In the genomic region with DNA sequence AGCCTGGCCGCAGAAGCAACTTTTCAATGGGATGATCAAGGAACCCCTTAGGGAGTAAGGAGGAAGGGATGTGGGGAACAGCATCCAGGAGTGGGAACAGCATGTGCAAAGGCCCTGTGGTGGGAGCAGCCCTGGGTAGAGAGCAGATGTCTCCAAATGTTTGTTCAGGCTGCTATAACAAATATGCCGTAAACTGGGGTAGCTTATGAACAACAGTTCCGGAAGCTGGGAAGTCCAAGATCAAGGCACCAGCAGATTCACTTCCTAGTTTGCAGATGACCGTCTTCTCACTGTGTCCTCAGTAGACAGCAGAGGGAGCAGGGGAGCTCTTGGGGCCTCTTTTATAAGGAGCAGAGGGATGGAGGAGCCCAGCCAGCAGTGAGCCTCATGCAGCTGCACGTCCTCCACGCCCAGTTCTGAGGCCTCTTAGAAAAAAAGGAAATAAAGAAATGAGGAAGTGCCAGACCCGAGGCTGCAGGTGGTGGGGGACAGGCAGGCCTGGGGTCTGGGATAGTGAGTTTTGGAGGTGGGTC, we compare ENCODE assay signal across 9 cellular contexts. TPM values are rescaled to one million over a fixed set of nuclear protein-coding genes. Genes with fewer than 3 reads are reported as not detected.
A peak's percentile ranks its signal among the peaks of the same experiment; 100 is the strongest.
DNase-seq lines count a peak whose midpoint lies in the region; ATAC-seq, FAIRE-seq and TF ChIP-seq lines count a peak whose summit lies in the region.
"Had no signal": no experiment of that assay in that cellular context is flagged by ENCODE, and none has a peak within 500 bp of the region (broad histone marks: within the 10 kb centered on the region; RNA-seq: fewer than 3 reads in every experiment).

No MANE protein-coding gene starts in this region.

- no peaks in the 10 kb centered on the region for H3K4me1 ChIP-seq in tibial artery

- POLR2A ChIA-PET in activated B cell treated with CpG ODN at 0.5 μM for 24 hours (lab: Charles Lee) = interaction anchor here (0.6 to 2.8 kb wide), 7 partner anchors 8 to 122 kb away, joined by 3 to 12 read pairs (median 5); a partner anchor contains a TSS

- no peaks in the 10 kb centered on the region for H3K36me3 ChIP-seq in tibial artery

- CTCF ChIA-PET in activated B cell treated with CpG ODN at 0.5 μM for 24 hours (lab: Charles Lee) = interaction anchor here (1.0 to 2.2 kb wide), 6 partner anchors 10 to 122 kb away, joined by 3 to 12 read pairs (median 4); no protein-coding TSS in a partner anchor

- TF ChIP-seq POLR2A in H54 (IDR thresholded peaks at IDR 0.05; ENCODE audit: low read depth, low read length) = no peak

- TF ChIP-seq CTCF in LNCaP clone FGC (IDR thresholded peaks at IDR 0.05; ENCODE audit: control insufficient read depth, extremely low read depth, insufficient read depth) (peak; percentile 17; the same call in 1 of the 2 replicates), activated B cell treated with CpG ODN at 0.5 μM for 24 hours (IDR thresholded peaks at IDR 0.05) (no peak), tibial artery (IDR thresholded peaks at IDR 0.05) (no peak)

- peaks cover 0 to 37% of the 10 kb centered on the region in 2 donors for H3K27me3 ChIP-seq in tibial artery

- FAIRE-seq in G401.6 (lab: Jason Lieb, UNC) (peak; percentile 78), H54 (lab: Jason Lieb, UNC) (no peak)

- peak; percentile 74 for ATAC-seq in activated B cell treated with CpG ODN at 0.5 μM for 24 hours (ENCODE audit: low read depth)
- ATAC-seq in GM19467 (IDR thresholded peaks at IDR 0.05; ENCODE audit: unreplicated experiment) = no peak
- ATAC-seq: T-cell had no signal

- H3K9me3 Mint-ChIP-seq in activated B cell treated with CpG ODN at 0.5 μM for 24 hours = no peaks in the 10 kb centered on the region
- H3K9me3 Mint-ChIP-seq: T-cell had no signal

- H3K4me3 ChIP-seq in LNCaP clone FGC (ENCODE audit: low read depth, low read length) (no peak overlapping the region), tibial artery (no peak overlapping the region)

- DNase-seq in LNCaP clone FGC (ENCODE audit: low read depth) (no peak), activated B cell treated with CpG ODN at 0.5 μM for 24 hours (peak; percentile 50), hippocampal formation (lab: John Stamatoyannopoulos, UW) (peak; percentile 29 to 37), tibial artery (peak; percentile 77 to 79), HuH-7.5 (ENCODE audit: low spot score) (no peak), H54 (ENCODE audit: insufficient read length, low spot score) (no peak)

- no peaks in the 10 kb centered on the region for H3K36me3 Mint-ChIP-seq in activated B cell treated with CpG ODN at 0.5 μM for 24 hours (ENCODE audit: low read depth)
- H3K36me3 Mint-ChIP-seq: T-cell had no signal

- intact Hi-C loops in activated B cell treated with CpG ODN at 0.5 μM for 24 hours (cut with micrococcal nuclease) (loop anchor here (1.0 kb wide), 3 partner anchors 9 to 13 kb away; no protein-coding TSS in a partner anchor), tibial artery (cut with DNase I; ENCODE audit: low total_unique reads) (loop anchor here (10.0 kb wide), 1 partner anchor 137 kb away; no protein-coding TSS in a partner anchor)

- no peaks in the 10 kb centered on the region for H3K27me3 Mint-ChIP-seq in activated B cell treated with CpG ODN at 0.5 μM for 24 hours

- H3K4me1 Mint-ChIP-seq in activated B cell treated with CpG ODN at 0.5 μM for 24 hours = peaks cover 52% of the 10 kb centered on the region

- H3K9me3 ChIP-seq in tibial artery = no peaks in the 10 kb centered on the region

- peak overlapping the region; percentile 88 for H3K27ac Mint-ChIP-seq in activated B cell treated with CpG ODN at 0.5 μM for 24 hours
- H3K27ac Mint-ChIP-seq: T-cell had no signal

- peak overlapping the region; percentile 70 for H3K4me3 Mint-ChIP-seq in activated B cell treated with CpG ODN at 0.5 μM for 24 hours
- H3K4me3 Mint-ChIP-seq: T-cell had no signal

- no peak overlapping the region for H3K27ac ChIP-seq in tibial artery

RNA-seq across cellular contexts. Expression of a gene that starts 4.2 kb away (rescaled TPM):
- total RNA-seq in activated B cell treated with CpG ODN at 0.5 μM for 24 hours = 0.47 and 0.88 TPM in 2 replicates

RNA-seq across cellular contexts. Expression of a gene that starts 15.7 kb away (rescaled TPM):
- not detected in 2 replicates for total RNA-seq in activated B cell treated with CpG ODN at 0.5 μM for 24 hours

RNA-seq across cellular contexts. Expression of a gene that starts 17.6 kb away (rescaled TPM):
- 28.5 and 36.6 TPM in 2 replicates for total RNA-seq in activated B cell treated with CpG ODN at 0.5 μM for 24 hours

RNA-seq across cellular contexts. Expression of a gene that starts 36.3 kb away (rescaled TPM):
- 5.1 and 6.3 TPM in 2 replicates for total RNA-seq in activated B cell treated with CpG ODN at 0.5 μM for 24 hours

Comparison
In these comparisons a context has a peak if more than half of its experiments do, and no peak if none do; other contexts are left out.
1. DNase-seq: peak in activated B cell treated with CpG ODN at 0.5 μM for 24 hours (single experiment), hippocampal formation (2 of 2) and tibial artery (2 of 2); none in LNCaP clone FGC (single experiment), HuH-7.5 (single experiment) and H54 (single experiment).